Comparison of ENCODE assay signal across 26 cellular contexts in genomic region chr3:10170915-10171478, GRCh38. TPM values are rescaled to one million over a fixed set of nuclear protein-coding genes. Genes with fewer than 3 reads are reported as not detected.
A peak's percentile ranks its signal among the peaks of the same experiment; 100 is the strongest.
DNase-seq lines count a peak whose midpoint lies in the region; ATAC-seq, FAIRE-seq and TF ChIP-seq lines count a peak whose summit lies in the region.
"Had no signal": no experiment of that assay in that cellular context is flagged by ENCODE, and none has a peak within 500 bp of the region (broad histone marks: within the 10 kb centered on the region; RNA-seq: fewer than 3 reads in every experiment).

No MANE protein-coding gene starts in this region.

- DNase-seq in A549 (ENCODE audit: low read depth in 1 of 2, low spot score in 1 of 2) = no peak
- no peak for DNase-seq in activated B cell treated with CpG ODN at 0.5 μM for 24 hours
- DNase-seq in kidney = peak; percentile 49
- no peak for DNase-seq in adrenal gland
- DNase-seq in SK-N-DZ (ENCODE audit: low spot score) = no peak
- DNase-seq: activated CD8-positive, alpha-beta memory T cell treated with anti-CD3 and anti-CD28 coated beads for 24 hours; activated naive CD4-positive, alpha-beta T cell treated with anti-CD3 and anti-CD28 coated beads for 36 hours; activated T-cell treated with anti-CD3 and anti-CD28 coated beads, Interleukin-2, amount 50 U/mL, for 48 hours; CD4-positive, alpha-beta memory T cell; DMS53; effector memory CD4-positive, alpha-beta T cell; esophagus squamous epithelium; left cardiac atrium; NCI-H1105; NCI-H2107; NCI-H510A; stimulated activated CD4-positive, alpha-beta T cell treated with anti-CD3 and anti-CD28 coated beads, Interleukin-4, amount 100 ng/mL, for 24 hours; stomach; T-helper 2 cell had no signal

- FAIRE-seq in A549 (lab: Jason Lieb, UNC) = no peak
- no peak for FAIRE-seq in kidney (lab: Jason Lieb, UNC)
- FAIRE-seq: GM12892 had no signal

- POLR2A ChIA-PET in A549 (lab: Yijun Ruan, JAX) = no interaction called here
- POLR2A ChIA-PET in HEK293 (lab: Yijun Ruan, JAX) = no interaction called here
- POLR2A ChIA-PET in activated B cell treated with CpG ODN at 0.5 μM for 24 hours (lab: Charles Lee) = interaction anchor here (0.6 to 1.3 kb wide), 8 partner anchors 8 to 50 kb away, joined by 3 to 10 read pairs (median 3); no protein-coding TSS in a partner anchor

- H3K27me3 ChIP-seq in adrenal gland = no peaks in the 10 kb centered on the region
- H3K27me3 ChIP-seq: esophagus squamous epithelium, SJSA1, stomach had no signal

- 87% methylated on average over 13 of the region's 13 CpGs for WGBS in A549 (ENCODE audit: missing lambda C conversion rate)
- 88 to 93% (median 92%) methylated on average over 8 to 13 of the region's 13 CpGs for WGBS in adrenal gland, 4 donors

- intact Hi-C loops in activated B cell treated with CpG ODN at 0.5 μM for 24 hours (cut with micrococcal nuclease) (no loop called here), kidney (cut with DNase I) (no loop called here), adrenal gland (cut with DNase I) (loop anchor here in 1 of 2 donors (10.0 kb wide), 1 partner anchor 54 kb away; no protein-coding TSS in a partner anchor)

- ATAC-seq in A549 = no peak
- ATAC-seq in activated B cell treated with CpG ODN at 0.5 μM for 24 hours (ENCODE audit: low read depth) = peak; percentile 38
- ATAC-seq in HG03108 (IDR thresholded peaks at IDR 0.05; ENCODE audit: unreplicated experiment) = no peak
- ATAC-seq in HG03571 (IDR thresholded peaks at IDR 0.05; ENCODE audit: unreplicated experiment) = no peak
- ATAC-seq: left cardiac atrium, WTC11 had no signal

- H3K9me3 Mint-ChIP-seq in activated B cell treated with CpG ODN at 0.5 μM for 24 hours = peaks cover 7% of the 10 kb centered on the region

- H3K27ac ChIP-seq in A549 (peak overlapping the region; percentile 77 to 82; a peak in 5 of 6 replicates), HEK293 (ENCODE audit: extremely low read depth, low read depth, low read length) (no peak overlapping the region), kidney (ENCODE audit: low read depth in 2 of 2, low read length in 2 of 2) (no peak overlapping the region), adrenal gland (no peak overlapping the region)
- H3K27ac ChIP-seq: esophagus squamous epithelium, SJSA1, stomach had no signal

- TF ChIP-seq CTCF in A549 (IDR thresholded peaks at IDR 0.05) = no peak
- no peak for TF ChIP-seq CTCF in HEK293 (tag by site-specific recombination; IDR thresholded peaks at IDR 0.05)
- no peak for TF ChIP-seq CTCF in activated B cell treated with CpG ODN at 0.5 μM for 24 hours (IDR thresholded peaks at IDR 0.05)
- TF ChIP-seq CTCF in kidney (IDR thresholded peaks at IDR 0.05; ENCODE audit: borderline replicate concordance, extremely low read depth, insufficient read depth) = no peak
- no peak for TF ChIP-seq CTCF in adrenal gland (IDR thresholded peaks at IDR 0.05)

- no peak overlapping the region for H3K4me3 ChIP-seq in A549
- no peak overlapping the region for H3K4me3 ChIP-seq in HEK293 (ENCODE audit: low read depth, low read length)
- no peak overlapping the region for H3K4me3 ChIP-seq in kidney (ENCODE audit: low read length in 2 of 2)
- no peak overlapping the region for H3K4me3 ChIP-seq in adrenal gland
- H3K4me3 ChIP-seq: SJSA1, stomach had no signal

- no peaks in the 10 kb centered on the region for H3K9me3 ChIP-seq in A549
- H3K9me3 ChIP-seq in HEK293 (ENCODE audit: control insufficient read depth, insufficient read depth, low read depth, low read length) = no peaks in the 10 kb centered on the region
- peaks cover 0 to 4% of the 10 kb centered on the region in 2 donors for H3K9me3 ChIP-seq in kidney (ENCODE audit: control insufficient read depth in 1 of 2, low read length in 2 of 2)
- no peaks in the 10 kb centered on the region for H3K9me3 ChIP-seq in adrenal gland (replicated peaks in 1 of 3)

- no peaks in the 10 kb centered on the region for H3K36me3 ChIP-seq in HEK293 (ENCODE audit: control insufficient read depth in 2 of 2, insufficient read depth in 1 of 2, low read length in 2 of 2)
- no peaks in the 10 kb centered on the region for H3K36me3 ChIP-seq in kidney (ENCODE audit: control insufficient read depth in 1 of 2, insufficient read depth in 2 of 2, low read length in 2 of 2)
- no peaks in the 10 kb centered on the region for H3K36me3 ChIP-seq in adrenal gland (replicated peaks in 1 of 2)
- H3K36me3 ChIP-seq: esophagus squamous epithelium, SJSA1 had no signal

- peak overlapping the region; percentile 41 for H3K27ac Mint-ChIP-seq in activated B cell treated with CpG ODN at 0.5 μM for 24 hours
- H3K27ac Mint-ChIP-seq: activated naive CD4-positive, alpha-beta T cell treated with anti-CD3 and anti-CD28 coated beads for 36 hours; type B pancreatic cell; WTC11 had no signal

- H3K27me3 Mint-ChIP-seq in activated B cell treated with CpG ODN at 0.5 μM for 24 hours = no peaks in the 10 kb centered on the region
- H3K27me3 Mint-ChIP-seq: CD4-positive, alpha-beta memory T cell had no signal

- no peak for TF ChIP-seq RAD21 in A549 (conservative IDR thresholded peaks at IDR 0.05 in 1 of 2, IDR thresholded peaks at IDR 0.05 in 1 of 2)

- no peak overlapping the region for H3K9ac ChIP-seq in kidney (ENCODE audit: low read length in 2 of 2)

- peaks cover 56% of the 10 kb centered on the region for H3K4me1 Mint-ChIP-seq in activated B cell treated with CpG ODN at 0.5 μM for 24 hours
- H3K4me1 Mint-ChIP-seq: WTC11 had no signal

- CTCF ChIA-PET in A549 (lab: Yijun Ruan, JAX) = interaction anchor here (1.0 to 2.3 kb wide), 4 partner anchors 10 to 115 kb away, joined by 3 to 9 read pairs (median 4); no protein-coding TSS in a partner anchor
- CTCF ChIA-PET in HEK293 (lab: Yijun Ruan, JAX) = no interaction called here
- CTCF ChIA-PET in activated B cell treated with CpG ODN at 0.5 μM for 24 hours (lab: Charles Lee) = interaction anchor here (0.7 kb wide), 1 partner anchor 28 kb away, joined by 4 read pairs; no protein-coding TSS in a partner anchor

- H3K4me2 ChIP-seq in A549 = no peak overlapping the region

- H3K4me3 Mint-ChIP-seq in activated B cell treated with CpG ODN at 0.5 μM for 24 hours = no peak overlapping the region
- H3K4me3 Mint-ChIP-seq: activated naive CD4-positive, alpha-beta T cell treated with anti-CD3 and anti-CD28 coated beads for 36 hours; type B pancreatic cell; WTC11 had no signal

- H3K4me1 ChIP-seq in A549 (peaks cover 52% of the 10 kb centered on the region), HEK293 (ENCODE audit: control insufficient read depth, insufficient read depth, low read length) (no peaks in the 10 kb centered on the region), kidney (ENCODE audit: control insufficient read depth in 1 of 2, insufficient read depth in 1 of 2, low read depth in 1 of 2, low read length in 2 of 2) (no peaks in the 10 kb centered on the region), adrenal gland (replicated peaks in 1 of 2) (peaks cover 0 to 16% of the 10 kb centered on the region in 2 donors)

- H3K36me3 Mint-ChIP-seq in activated B cell treated with CpG ODN at 0.5 μM for 24 hours (ENCODE audit: low read depth) = peaks cover 23% of the 10 kb centered on the region
- H3K36me3 Mint-ChIP-seq: type B pancreatic cell had no signal

- TF ChIP-seq POLR2A in A549 (IDR thresholded peaks at IDR 0.05; ENCODE audit: low read length) (no peak), adrenal gland (IDR thresholded peaks at IDR 0.05) (no peak)

- no peak for TF ChIP-seq EP300 in A549 (IDR thresholded peaks at IDR 0.05)

TF ChIP-seq in A549, 52 proteins besides CTCF, POLR2A, EP300 and RAD21 (continues in another document):
- peak; percentile 6 for TF ChIP-seq ZFP36 (IDR thresholded peaks at IDR 0.05; ENCODE audit: borderline replicate concordance, partially characterized antibody)

TF ChIP-seq in HEK293, 187 proteins besides CTCF, POLR2A, EP300 and RAD21 (continues in another document):
- no peak for TF ChIP-seq ZNF184 (tag by site-specific recombination; IDR thresholded peaks at IDR 0.05)

RNA-seq across cellular contexts. Expression of gene IRAK2, which starts 6.3 kb away (rescaled TPM):
- 12.5 and 15.3 TPM in 2 replicates for polyA plus RNA-seq in A549 (2011; rRNA removed)
- polyA plus RNA-seq in A549 (2012; cell fraction: cytosol; rRNA removed) = 6.9 and 9.6 TPM in 2 replicates
- polyA plus RNA-seq in A549 (2012; cell fraction: nucleus; rRNA removed) = 8.7 and 12.0 TPM in 2 replicates
- polyA plus RNA-seq in A549 (2017; fragmentation: RNase III; extraction: RNeasy Plus Mini Kit Qiagen cat#74134 plus additional on column Dnase treatment) = 7.8 to 9.1 TPM (median 7.9 TPM) in 3 replicates
- 11.3 and 13.5 TPM in 2 replicates for polyA minus RNA-seq in A549 (2011; rRNA and poly(A)+ RNA removed)
- 8.6 and 8.8 TPM in 2 replicates for total RNA-seq in activated B cell treated with CpG ODN at 0.5 μM for 24 hours
- 8.9 TPM for total RNA-seq in kidney
- polyA plus RNA-seq in kidney (ENCODE audit: insufficient read depth, low read depth, low replicate concordance) = 1.2 TPM
- total RNA-seq in adrenal gland = 1 to 10 TPM; 2.5 to 8.7 (median 6.4) TPM
- 1 to 10 TPM; 2.1 to 3.7 (median 2.3) TPM for polyA plus RNA-seq in adrenal gland
- polyA plus RNA-seq in SK-N-DZ (2014; cell fraction: cytosol; rRNA removed) = 4.0 and 4.6 TPM in 2 replicates
- 2.1 TPM in 2 replicates for polyA plus RNA-seq in SK-N-DZ (2014; cell fraction: nucleus; rRNA removed)

RNA-seq across cellular contexts. Expression of gene VHL, which starts 29.4 kb away (rescaled TPM):
- polyA plus RNA-seq in A549 (2011; rRNA removed) (19.7 and 23.8 TPM in 2 replicates), A549 (2017; fragmentation: RNase III; extraction: RNeasy Plus Mini Kit Qiagen cat#74134 plus additional on column Dnase treatment) (40.7 to 41.4 TPM (median 41.2 TPM) in 3 replicates), kidney (ENCODE audit: insufficient read depth, low read depth, low replicate concordance) (11.7 TPM), adrenal gland (10 to 100 TPM; 22.3 to 29.9 (median 28.4) TPM)
- 7.1 and 9.1 TPM in 2 replicates for polyA plus RNA-seq in A549 (2012; cell fraction: cytosol; rRNA removed)
- 7.2 and 14.4 TPM in 2 replicates for polyA plus RNA-seq in A549 (2012; cell fraction: nucleus; rRNA removed)
- 20.6 and 24.7 TPM in 2 replicates for polyA minus RNA-seq in A549 (2011; rRNA and poly(A)+ RNA removed)
- total RNA-seq in activated B cell treated with CpG ODN at 0.5 μM for 24 hours (91.0 and 105 TPM in 2 replicates), kidney (40.0 TPM), adrenal gland (10 to 100 TPM; 27.9 to 59.7 (median 44.5) TPM)
- polyA plus RNA-seq in SK-N-DZ (2014; cell fraction: cytosol; rRNA removed) = 114 TPM in 2 replicates
- polyA plus RNA-seq in SK-N-DZ (2014; cell fraction: nucleus; rRNA removed) = 77.9 and 80.3 TPM in 2 replicates

RNA-seq across cellular contexts. Expression of gene BRK1, which starts 55.5 kb away (rescaled TPM):
- 173 and 189 TPM in 2 replicates for polyA plus RNA-seq in A549 (2011; rRNA removed)
- polyA plus RNA-seq in A549 (2012; cell fraction: cytosol; rRNA removed) = 118 and 148 TPM in 2 replicates
- polyA plus RNA-seq in A549 (2012; cell fraction: nucleus; rRNA removed) = 27.4 and 30.9 TPM in 2 replicates
- polyA plus RNA-seq in A549 (2017; fragmentation: RNase III; extraction: RNeasy Plus Mini Kit Qiagen cat#74134 plus additional on column Dnase treatment) = 184 to 200 TPM (median 191 TPM) in 3 replicates
- polyA minus RNA-seq in A549 (2011; rRNA and poly(A)+ RNA removed) = 55.2 and 61.2 TPM in 2 replicates
- 123 and 141 TPM in 2 replicates for total RNA-seq in activated B cell treated with CpG ODN at 0.5 μM for 24 hours
- total RNA-seq in kidney = 130 TPM
- 308 TPM for polyA plus RNA-seq in kidney (ENCODE audit: insufficient read depth, low read depth, low replicate concordance)
- 100 to 1,000 TPM in 5 of 8 donors, 10 to 100 TPM in 3; 41.7 to 161 (median 109) TPM for total RNA-seq in adrenal gland
- polyA plus RNA-seq in adrenal gland = 100 to 1,000 TPM in 1 of 3 donors, 10 to 100 TPM in 2; 78.2 to 171 (median 94.1) TPM
- polyA plus RNA-seq in SK-N-DZ (2014; cell fraction: cytosol; rRNA removed) = 154 and 159 TPM in 2 replicates
- polyA plus RNA-seq in SK-N-DZ (2014; cell fraction: nucleus; rRNA removed) = 49.6 and 92.9 TPM in 2 replicates

Comparison
In these comparisons a context has a peak if more than half of its experiments do, and no peak if none do; other contexts are left out.
1. H3K27ac ChIP-seq: peak in A549 (2 of 2); none in HEK293 (single experiment), kidney (0 of 2) and adrenal gland (0 of 5).